Comparison of ENCODE assay signal across 20 cellular contexts in the genomic region with DNA sequence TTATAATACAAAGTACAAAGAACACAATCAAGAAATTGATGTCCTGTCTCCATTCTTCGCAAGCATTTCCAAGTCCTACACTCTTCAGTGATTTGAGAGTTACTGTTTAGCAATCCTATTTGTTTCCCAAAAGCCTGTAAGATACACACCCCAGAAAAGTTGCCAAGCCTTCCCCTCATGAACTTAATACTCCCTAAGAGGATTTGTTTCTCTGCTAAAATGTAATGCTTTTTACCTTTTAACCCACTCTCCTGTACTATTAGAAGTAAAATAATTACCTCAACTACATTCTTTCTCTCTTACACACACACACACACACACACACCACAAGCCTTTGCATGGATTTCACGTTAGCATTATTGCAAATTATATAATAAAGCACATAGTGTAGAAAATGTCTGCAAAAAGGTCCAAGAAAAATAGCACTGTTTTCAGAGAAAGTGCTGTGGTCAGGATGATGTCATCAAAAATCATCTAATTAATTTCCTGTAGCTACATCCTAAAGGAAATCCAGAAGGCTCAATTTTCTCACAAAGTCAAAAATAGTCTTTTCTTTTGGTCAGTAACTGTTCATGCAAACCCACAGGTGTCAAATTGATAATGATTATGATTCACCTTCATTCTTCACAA.
DNase-seq lines count a peak whose midpoint lies in the region; ATAC-seq and TF ChIP-seq lines count a peak whose summit lies in the region.
"Had no signal": no experiment of that assay in that cellular context is flagged by ENCODE, and none has a peak within 500 bp of the region (broad histone marks: within the 10 kb centered on the region; RNA-seq: fewer than 3 reads in every experiment).

No MANE protein-coding gene starts in this region.

- H3F3A ChIP-seq in Loucy (ENCODE audit: low read depth): no peaks in the 10 kb centered on the region

- H2BK5ac ChIP-seq in mesenchymal stem cell (ENCODE audit: low read depth, low read length, poor library complexity, severe bottlenecking): no peak overlapping the region

- H3K27me3 Mint-ChIP-seq in CD14-positive monocyte (ENCODE audit: low read depth in 3 of 3): no peaks in the 10 kb centered on the region
- H3K27me3 Mint-ChIP-seq in T-helper 2 cell treated with Interferon-gamma antibody and Interleukin-4, amounts not matched to agents 5 μg/mL and 100 μg/mL, for 36 hours (ENCODE audit: low read depth): peaks cover 2% of the 10 kb centered on the region
- H3K27me3 Mint-ChIP-seq: activated naive CD4-positive, alpha-beta T cell treated with anti-CD3 and anti-CD28 coated beads, Interleukin-2, amount 50 U/mL, for 24 hours; naive thymus-derived CD8-positive, alpha-beta T cell had no signal

- no peaks in the 10 kb centered on the region for H3K9me3 ChIP-seq in Loucy (ENCODE audit: insufficient read depth, low read depth, low read length)
- H3K9me3 ChIP-seq in mesenchymal stem cell (ENCODE audit: control insufficient read depth, low read length): no peaks in the 10 kb centered on the region
- no peaks in the 10 kb centered on the region for H3K9me3 ChIP-seq in lower lobe of right lung
- H3K9me3 ChIP-seq: transverse colon had no signal

- H3K4me2 ChIP-seq in Loucy (ENCODE audit: low read depth, low read length, poor library complexity, severe bottlenecking) (peak overlapping the region; percentile 44), mesenchymal stem cell (ENCODE audit: low read length, poor library complexity, severe bottlenecking) (no peak overlapping the region)

- peaks cover 40% of the 10 kb centered on the region for H4K20me1 ChIP-seq in Loucy (ENCODE audit: insufficient read depth, low read length, poor library complexity, severe bottlenecking)

- DNase-seq in AG08395 (ENCODE audit: low spot score) (peak; percentile 17), dedifferentiated amniotic fluid mesenchymal stem cell (ENCODE audit: extremely low spot score) (peak; percentile 18), mesenchymal stem cell (no peak), CD14-positive monocyte (ENCODE audit: low spot score) (no peak), lower lobe of right lung (no peak), NCI-H345 (lab: John Stamatoyannopoulos, UW) (no peak)
- DNase-seq in T-helper 2 cell treated with Interferon-gamma antibody and Interleukin-4, amounts not matched to agents 5 μg/mL and 100 μg/mL, for 36 hours (ENCODE audit: low spot score): no peak
- DNase-seq: ACHN; activated CD4-positive, alpha-beta T cell treated with anti-CD3 and anti-CD28 coated beads for 36 hours; activated T-cell treated with anti-CD3 and anti-CD28 coated beads for 4 hours; hippocampal formation; naive thymus-derived CD8-positive, alpha-beta T cell; right cardiac atrium; SHP77; stimulated activated CD4-positive, alpha-beta T cell treated with anti-CD3 and anti-CD28 coated beads, Interleukin-4, amount 100 ng/mL, for 1 hour; T1000; transverse colon had no signal

- no peak overlapping the region for H3K4me3 Mint-ChIP-seq in CD14-positive monocyte
- no peak overlapping the region for H3K4me3 Mint-ChIP-seq in T-helper 2 cell treated with Interferon-gamma antibody and Interleukin-4, amounts not matched to agents 5 μg/mL and 100 μg/mL, for 36 hours
- H3K4me3 Mint-ChIP-seq: activated CD4-positive, alpha-beta T cell treated with anti-CD3 and anti-CD28 coated beads for 36 hours; activated naive CD4-positive, alpha-beta T cell treated with anti-CD3 and anti-CD28 coated beads, Interleukin-2, amount 50 U/mL, for 24 hours; naive thymus-derived CD8-positive, alpha-beta T cell had no signal

- no peaks in the 10 kb centered on the region for H3K36me3 Mint-ChIP-seq in CD14-positive monocyte
- H3K36me3 Mint-ChIP-seq in T-helper 2 cell treated with Interferon-gamma antibody and Interleukin-4, amounts not matched to agents 5 μg/mL and 100 μg/mL, for 36 hours (ENCODE audit: low read depth): no peaks in the 10 kb centered on the region
- H3K36me3 Mint-ChIP-seq: activated naive CD4-positive, alpha-beta T cell treated with anti-CD3 and anti-CD28 coated beads, Interleukin-2, amount 50 U/mL, for 24 hours had no signal

- no peak overlapping the region for H2AK5ac ChIP-seq in mesenchymal stem cell (ENCODE audit: low read length, severe bottlenecking)

- H3K27ac Mint-ChIP-seq in CD14-positive monocyte: no peak overlapping the region
- no peak overlapping the region for H3K27ac Mint-ChIP-seq in T-helper 2 cell treated with Interferon-gamma antibody and Interleukin-4, amounts not matched to agents 5 μg/mL and 100 μg/mL, for 36 hours
- H3K27ac Mint-ChIP-seq: activated CD4-positive, alpha-beta T cell treated with anti-CD3 and anti-CD28 coated beads for 36 hours; activated naive CD4-positive, alpha-beta T cell treated with anti-CD3 and anti-CD28 coated beads, Interleukin-2, amount 50 U/mL, for 24 hours; naive thymus-derived CD8-positive, alpha-beta T cell had no signal

- no peak overlapping the region for H2BK120ac ChIP-seq in mesenchymal stem cell (ENCODE audit: low read depth, low read length)

- H3K79me2 ChIP-seq in Loucy (ENCODE audit: insufficient read depth, low read length): peaks cover 55% of the 10 kb centered on the region

- peaks cover 22% of the 10 kb centered on the region for H3K4me1 ChIP-seq in Loucy (ENCODE audit: insufficient read depth, low read length, poor library complexity, severe bottlenecking)
- H3K4me1 ChIP-seq in mesenchymal stem cell (ENCODE audit: control insufficient read depth, insufficient read depth, low read depth, low read length): no peaks in the 10 kb centered on the region
- peaks cover 5% of the 10 kb centered on the region for H3K4me1 ChIP-seq in lower lobe of right lung

- peaks cover 13% of the 10 kb centered on the region for H3K4me1 Mint-ChIP-seq in CD14-positive monocyte
- H3K4me1 Mint-ChIP-seq in T-helper 2 cell treated with Interferon-gamma antibody and Interleukin-4, amounts not matched to agents 5 μg/mL and 100 μg/mL, for 36 hours (ENCODE audit: low read depth): peaks cover 3% of the 10 kb centered on the region
- H3K4me1 Mint-ChIP-seq: activated CD4-positive, alpha-beta T cell treated with anti-CD3 and anti-CD28 coated beads for 36 hours; activated naive CD4-positive, alpha-beta T cell treated with anti-CD3 and anti-CD28 coated beads, Interleukin-2, amount 50 U/mL, for 24 hours; naive thymus-derived CD8-positive, alpha-beta T cell had no signal

- peak overlapping the region; percentile 3 for H3K9ac ChIP-seq in Loucy (ENCODE audit: low read depth, low read length, poor library complexity, severe bottlenecking)
- peak overlapping the region; percentile 28 for H3K9ac ChIP-seq in mesenchymal stem cell (ENCODE audit: low read length)

- H2BK12ac ChIP-seq in mesenchymal stem cell (ENCODE audit: low read length in 2 of 2): no peak overlapping the region

- H3K9me3 Mint-ChIP-seq in CD14-positive monocyte: no peaks in the 10 kb centered on the region
- no peaks in the 10 kb centered on the region for H3K9me3 Mint-ChIP-seq in T-helper 2 cell treated with Interferon-gamma antibody and Interleukin-4, amounts not matched to agents 5 μg/mL and 100 μg/mL, for 36 hours
- H3K9me3 Mint-ChIP-seq: activated naive CD4-positive, alpha-beta T cell treated with anti-CD3 and anti-CD28 coated beads, Interleukin-2, amount 50 U/mL, for 24 hours; naive thymus-derived CD8-positive, alpha-beta T cell had no signal

- H3K79me1 ChIP-seq in mesenchymal stem cell (replicated peaks; ENCODE audit: low read length, poor library complexity, severe bottlenecking): no peaks in the 10 kb centered on the region

- no peak for ATAC-seq in lower lobe of right lung
- ATAC-seq: activated CD4-positive, alpha-beta T cell treated with anti-CD3 and anti-CD28 coated beads for 36 hours; left lobe of liver; naive thymus-derived CD8-positive, alpha-beta T cell had no signal

- H3K27me3 ChIP-seq in Loucy (ENCODE audit: insufficient read depth, low read length, poor library complexity, severe bottlenecking) (no peaks in the 10 kb centered on the region), mesenchymal stem cell (ENCODE audit: control insufficient read depth in 1 of 2, insufficient read depth in 1 of 2, low read length in 2 of 2) (no peaks in the 10 kb centered on the region), lower lobe of right lung (ENCODE audit: low read depth) (no peaks in the 10 kb centered on the region)
- H3K27me3 ChIP-seq: transverse colon had no signal

- intact Hi-C loops in CD14-positive monocyte (cut with micrococcal nuclease): no loop called here
- intact Hi-C loops in lower lobe of right lung (cut with DNase I): no loop called here

- H4K8ac ChIP-seq in mesenchymal stem cell (ENCODE audit: low read length): no peak overlapping the region

- H2BK15ac ChIP-seq in mesenchymal stem cell (ENCODE audit: low read depth, poor library complexity, severe bottlenecking): no peak overlapping the region

- H3K27ac ChIP-seq in mesenchymal stem cell (ENCODE audit: low read length, poor library complexity, severe bottlenecking) (no peak overlapping the region), lower lobe of right lung (no peak overlapping the region)
- H3K27ac ChIP-seq: transverse colon had no signal

- no peak overlapping the region for H3K18ac ChIP-seq in mesenchymal stem cell (ENCODE audit: low read depth in 1 of 2, low read length in 2 of 2)

- H3K14ac ChIP-seq in mesenchymal stem cell (ENCODE audit: low read length in 2 of 2): no peak overlapping the region

- H3K4ac ChIP-seq in mesenchymal stem cell (ENCODE audit: low read depth in 1 of 2, low read length in 2 of 2): no peak overlapping the region

- no peaks in the 10 kb centered on the region for H3K9me2 ChIP-seq in Loucy (replicated peaks; ENCODE audit: low read depth, low read length)

- H4K91ac ChIP-seq in mesenchymal stem cell (ENCODE audit: low read length): no peak overlapping the region

- peaks cover 19% of the 10 kb centered on the region; the same call in 1 of the 2 replicates for H3K36me3 ChIP-seq in Loucy (ENCODE audit: insufficient read depth, low read length)
- H3K36me3 ChIP-seq in mesenchymal stem cell (ENCODE audit: control insufficient read depth in 1 of 2, insufficient read depth in 2 of 2, low read depth in 1 of 2, low read length in 2 of 2): no peaks in the 10 kb centered on the region
- H3K36me3 ChIP-seq in lower lobe of right lung: no peaks in the 10 kb centered on the region
- H3K36me3 ChIP-seq: transverse colon had no signal

- H3K4me3 ChIP-seq in Loucy (ENCODE audit: low read length, poor library complexity, severe bottlenecking) (no peak overlapping the region), mesenchymal stem cell (ENCODE audit: insufficient read depth in 1 of 2, low read depth in 1 of 2, low read length in 2 of 2) (peak overlapping the region in 1 of 2 experiments; percentile 21), lower lobe of right lung (no peak overlapping the region)
- H3K4me3 ChIP-seq: transverse colon had no signal

- H2AFZ ChIP-seq in Loucy (ENCODE audit: low read length): no peak overlapping the region
- no peak overlapping the region for H2AFZ ChIP-seq in mesenchymal stem cell (ENCODE audit: low read depth, low read length)

- WGBS in mesenchymal stem cell: 100% methylated on average over 1 of the region's 2 CpGs

- no peak overlapping the region for H3K23ac ChIP-seq in mesenchymal stem cell (ENCODE audit: low read length in 2 of 2)

- TF ChIP-seq CTCF in Loucy (conservative IDR thresholded peaks at IDR 0.05; ENCODE audit: low read length): no peak
- no peak for TF ChIP-seq CTCF in CD14-positive monocyte (IDR thresholded peaks at IDR 0.05)
- TF ChIP-seq CTCF in lower lobe of right lung (IDR thresholded peaks at IDR 0.05): no peak

Comparison
In these comparisons a context has a peak if more than half of its experiments do, and no peak if none do; other contexts are left out.
1. DNase-seq: peak in AG08395 (single experiment) and dedifferentiated amniotic fluid mesenchymal stem cell (single experiment); none in mesenchymal stem cell (single experiment), CD14-positive monocyte (single experiment), T-helper 2 cell treated with Interferon-gamma antibody and Interleukin-4, amounts not matched to agents 5 μg/mL and 100 μg/mL, for 36 hours (single experiment), lower lobe of right lung (single experiment) and NCI-H345 (single experiment).